ENCODE assay signal across 26 cellular contexts in genomic region chr22:45199723-45200122, GRCh38.
"Had no signal": no experiment of that assay in that cellular context is flagged by ENCODE, and none has a peak within 500 bp of the region (broad histone marks: within the 10 kb centered on the region; RNA-seq: fewer than 3 reads in every experiment).

No MANE protein-coding gene starts in this region.

- H3K27ac ChIP-seq: esophagus muscularis mucosa, sigmoid colon, thyroid gland had no signal

- ATAC-seq: effector memory CD8-positive, alpha-beta T cell; mucosa of descending colon; stimulated activated naive CD8-positive, alpha-beta T cell treated with anti-CD3 and anti-CD28 coated beads, Interleukin-15, Interleukin-2, amounts not matched to agents 100 U/mL and 50 U/mL, for 24 hours; WTC11 had no signal

- FAIRE-seq: astrocyte, colon, frontal cortex had no signal

- H3K4me3 Mint-ChIP-seq: activated naive CD8-positive, alpha-beta T cell; effector memory CD8-positive, alpha-beta T cell; memory B cell; WTC11 had no signal

- H3K9me3 ChIP-seq: adrenal gland, esophagus muscularis mucosa, mucosa of descending colon, sigmoid colon, thyroid gland had no signal

- H3K27ac Mint-ChIP-seq: activated naive CD8-positive, alpha-beta T cell; activated T-helper 2 cell treated with anti-CD3 and anti-CD28 coated beads, Interferon-gamma antibody, Interleukin-2, Interleukin-4, amounts not matched to agents 10 μg/mL and 5 μg/mL and 100 μg/mL, durations not matched to agents 14 hours and 24 hours and 36 hours; memory B cell; progenitor cell of endocrine pancreas had no signal

- H3K4me1 Mint-ChIP-seq: memory B cell had no signal

- H3K9me3 Mint-ChIP-seq: activated T-helper 2 cell treated with anti-CD3 and anti-CD28 coated beads, Interferon-gamma antibody, Interleukin-2, Interleukin-4, amounts not matched to agents 10 μg/mL and 5 μg/mL and 100 μg/mL, durations not matched to agents 14 hours and 24 hours and 36 hours; effector memory CD8-positive, alpha-beta T cell; memory B cell; WTC11 had no signal

- DNase-seq: activated naive CD4-positive, alpha-beta T cell; activated T-cell treated with anti-CD3 and anti-CD28 coated beads, Interleukin-2, amount 50 U/mL, for 1 hour; central memory CD4-positive, alpha-beta T cell; effector memory CD8-positive, alpha-beta T cell; head of caudate nucleus; hypothalamus; mucosa of descending colon; retina; stimulated activated CD4-positive, alpha-beta T cell treated with anti-CD3 and anti-CD28 coated beads, Interleukin-4, amount 100 ng/mL, for 1 hour; stimulated activated naive CD8-positive, alpha-beta T cell treated with anti-CD3 and anti-CD28 coated beads, Interleukin-15, Interleukin-2, amounts not matched to agents 100 U/mL and 50 U/mL, for 24 hours; T-helper 1 cell; T-helper 9 cell; thyroid gland had no signal

- H3K4me3 ChIP-seq: adrenal gland, dorsolateral prefrontal cortex, esophagus muscularis mucosa, mucosa of descending colon, sigmoid colon, smooth muscle cell, thyroid gland had no signal

- H3K4me2 ChIP-seq: smooth muscle cell had no signal

- H3K27me3 ChIP-seq: adrenal gland, dorsolateral prefrontal cortex, esophagus muscularis mucosa, sigmoid colon, thyroid gland had no signal

- H3K27me3 Mint-ChIP-seq: activated naive CD8-positive, alpha-beta T cell; effector memory CD8-positive, alpha-beta T cell; memory B cell; progenitor cell of endocrine pancreas had no signal
